Comparison of ENCODE assay signal across 21 cellular contexts in the genomic region with DNA sequence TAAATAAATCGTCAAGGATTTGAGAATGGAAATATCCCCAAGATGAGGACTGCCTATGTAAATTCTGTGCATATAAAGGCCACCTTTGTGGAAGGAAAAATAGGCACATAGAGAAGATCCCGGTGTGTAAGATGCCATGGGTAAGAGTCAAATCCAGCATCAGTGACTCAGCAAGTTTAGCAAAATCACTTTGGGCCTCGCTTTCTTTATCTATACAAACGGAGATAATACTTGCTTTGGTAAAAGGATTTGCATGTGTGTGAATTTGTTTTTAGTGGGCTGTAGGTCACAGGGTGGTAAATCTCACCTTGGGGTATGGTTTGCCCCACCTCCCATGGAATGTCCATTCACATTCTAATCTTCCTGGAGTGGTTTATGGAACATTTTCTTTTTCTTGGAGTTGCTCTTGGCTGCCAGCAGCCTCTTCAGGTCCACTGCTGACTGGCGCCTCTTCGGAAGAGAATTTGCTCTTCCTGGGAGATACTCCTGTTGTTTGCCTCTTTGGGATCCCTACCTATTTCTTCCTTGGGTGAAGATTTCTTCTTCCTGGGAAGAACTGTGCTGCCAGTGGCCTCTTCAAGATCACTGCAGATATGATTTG.
DNase-seq lines count a peak whose midpoint lies in the region; ATAC-seq, FAIRE-seq and TF ChIP-seq lines count a peak whose summit lies in the region.
"Had no signal": no experiment of that assay in that cellular context is flagged by ENCODE, and none has a peak within 500 bp of the region (broad histone marks: within the 10 kb centered on the region; RNA-seq: fewer than 3 reads in every experiment).

No MANE protein-coding gene starts in this region.

- no CpG with 5 or more reads among the region's 6 CpGs for WGBS in mesendoderm (ENCODE audit: extremely low coverage, insufficient coverage, low lambda C conversion rate)

- H2AK5ac ChIP-seq in mesendoderm (ENCODE audit: low read length), result no peak overlapping the region

- no peak overlapping the region for H3K4me2 ChIP-seq in mesendoderm (ENCODE audit: low read length)
- H3K4me2 ChIP-seq: BLaER1 had no signal

- H3K27me3 ChIP-seq in HUES6 (ENCODE audit: control insufficient read depth, insufficient read depth, low read length) (no peaks in the 10 kb centered on the region), mesendoderm (ENCODE audit: insufficient read depth, low read length, poor library complexity) (no peaks in the 10 kb centered on the region), foreskin keratinocyte (no peaks in the 10 kb centered on the region)
- H3K27me3 ChIP-seq: BLaER1, SJSA1 had no signal

- H3K36me3 ChIP-seq in HUES6 (ENCODE audit: control insufficient read depth, insufficient read depth, low read length) (no peaks in the 10 kb centered on the region), mesendoderm (ENCODE audit: control insufficient read depth, insufficient read depth, low read length) (no peaks in the 10 kb centered on the region)
- H3K36me3 ChIP-seq: BLaER1, SJSA1 had no signal

- H3K27ac ChIP-seq in HUES6 (ENCODE audit: low read depth, low read length) (0 out of 2 replicates have a peak overlapping the region, but pooled peaks have one; percentile 22), mesendoderm (ENCODE audit: low read depth, low read length) (no peak overlapping the region), foreskin keratinocyte (no peak overlapping the region)
- H3K27ac ChIP-seq: BLaER1, SJSA1 had no signal

- H3K56ac ChIP-seq in mesendoderm (ENCODE audit: low read length), result no peak overlapping the region

- H3K4me1 ChIP-seq in HUES6 (ENCODE audit: control insufficient read depth, insufficient read depth, low read length) (peaks cover 20% of the 10 kb centered on the region; the same call in 1 of the 2 replicates), mesendoderm (ENCODE audit: control insufficient read depth, low read depth, low read length) (no peaks in the 10 kb centered on the region), foreskin keratinocyte (no peaks in the 10 kb centered on the region)
- H3K4me1 ChIP-seq: BLaER1, SJSA1 had no signal

- peak overlapping the region; percentile 28 for H2BK120ac ChIP-seq in mesendoderm (ENCODE audit: low read depth, low read length)

- ATAC-seq in foreskin keratinocyte, result no peak
- ATAC-seq: HCT116, Panc1 had no signal

- no peak overlapping the region for H3K4me3 ChIP-seq in HUES6 (ENCODE audit: low read depth, low read length)
- H3K4me3 ChIP-seq in mesendoderm (ENCODE audit: low read length), result no peak overlapping the region
- H3K4me3 ChIP-seq: BLaER1, SJSA1 had no signal

- H3K23ac ChIP-seq in mesendoderm (ENCODE audit: low read length), result no peak overlapping the region

- peak overlapping the region; percentile 26 for H2BK5ac ChIP-seq in mesendoderm (ENCODE audit: low read length)

- no peaks in the 10 kb centered on the region for H3K79me1 ChIP-seq in mesendoderm (ENCODE audit: low read length)

- no peak for TF ChIP-seq CTCF in foreskin keratinocyte (conservative IDR thresholded peaks at IDR 0.05)

- H4K8ac ChIP-seq in mesendoderm (ENCODE audit: low read depth, low read length), result no peak overlapping the region

- in situ Hi-C loops in Caki2 (cut with HindIII; ENCODE audit: low pct_unique_long_range_greater_than_20kb, low sequenced_read_pairs), result no loop called here

- H3K4ac ChIP-seq in mesendoderm (ENCODE audit: low read depth, low read length), result no peak overlapping the region

- peak; percentile 3 for DNase-seq in Caki2 (ENCODE audit: low read depth)
- DNase-seq in amniotic epithelial cell (ENCODE audit: low read depth), result peak; percentile 2
- peak; percentile 62 for DNase-seq in mesendoderm
- DNase-seq in GM19239 (ENCODE audit: insufficient read length, low spot score), result no peak
- no peak for DNase-seq in foreskin keratinocyte
- no peak for DNase-seq in DMS79 treated with DMSO at 0.1 percent for 48 hours (lab: John Stamatoyannopoulos, UW)
- no peak for DNase-seq in NCI-H146 (lab: John Stamatoyannopoulos, UW)
- DNase-seq: Calu3; CD4-positive, alpha-beta memory T cell; EL; NCI-H1417; NCI-H1930; NCI-H226; NCI-H524 treated with DMSO at 0.1 percent for 48 hours had no signal

- no peak for FAIRE-seq in GM19239 (lab: Jason Lieb, UNC)
- FAIRE-seq: GM12891, GM18507 had no signal

- H3K18ac ChIP-seq in mesendoderm (ENCODE audit: low read length), result no peak overlapping the region

- no peak overlapping the region for H2BK15ac ChIP-seq in mesendoderm (replicated peaks; ENCODE audit: low read depth)

- no peak overlapping the region for H4K5ac ChIP-seq in mesendoderm (ENCODE audit: low read length)

- H3K9me3 ChIP-seq in HUES6 (ENCODE audit: control insufficient read depth, insufficient read depth, low read depth, low read length), result peaks cover 3% of the 10 kb centered on the region; the same call in 1 of the 2 replicates
- H3K9me3 ChIP-seq: BLaER1, SJSA1 had no signal

- H3K9ac ChIP-seq in HUES6 (ENCODE audit: low read length) (no peak overlapping the region), mesendoderm (ENCODE audit: low read length) (no peak overlapping the region)
- H3K9ac ChIP-seq: BLaER1 had no signal

- H3K79me2 ChIP-seq in mesendoderm (ENCODE audit: control insufficient read depth, insufficient read depth, low read length), result no peaks in the 10 kb centered on the region

Comparison
In these comparisons a context has a peak if more than half of its experiments do, and no peak if none do; other contexts are left out.
1. DNase-seq: peak in Caki2 (single experiment), amniotic epithelial cell (single experiment) and mesendoderm (single experiment); none in GM19239 (single experiment), foreskin keratinocyte (0 of 2), DMS79 treated with DMSO at 0.1 percent for 48 hours (single experiment) and NCI-H146 (single experiment).